ENCODE assay signal across 8 cellular contexts in genomic region chr9:131276107-131276888, GRCh38. TPM values are rescaled to one million over a fixed set of nuclear protein-coding genes. Genes with fewer than 3 reads are reported as not detected.
A peak's percentile ranks its signal among the peaks of the same experiment; 100 is the strongest.
DNase-seq lines count a peak whose midpoint lies in the region; ATAC-seq and TF ChIP-seq lines count a peak whose summit lies in the region.

FAM78A (minus strand) TSS chr9:131276510; CDS start chr9:131276179, 331 bp downstream.

- no peak for TF ChIP-seq POLR2A in thyroid gland (IDR thresholded peaks at IDR 0.05)

- TF ChIP-seq CTCF in choroid plexus epithelial cell (conservative IDR thresholded peaks at IDR 0.05; ENCODE audit: low read depth, low read length) (no peak), lung (IDR thresholded peaks at IDR 0.05; ENCODE audit: control extremely low read depth, extremely low read depth) (no peak), thyroid gland (IDR thresholded peaks at IDR 0.05) (no peak)

- ATAC-seq in lung (ENCODE audit: insufficient read depth, low FRiP score): no peak
- no peak for ATAC-seq in HG02840 (IDR thresholded peaks at IDR 0.05; ENCODE audit: low FRiP score, unreplicated experiment)

- H3K36me3 ChIP-seq in lung (ENCODE audit: control insufficient read depth in 2 of 2, insufficient read depth in 2 of 2, low read length in 2 of 2) (no peaks in the 10 kb centered on the region), thyroid gland (no peaks in the 10 kb centered on the region)

- H3K4me1 ChIP-seq in lung (ENCODE audit: control insufficient read depth in 2 of 2, insufficient read depth in 2 of 2, low read length in 2 of 2) (peaks cover 9 to 11% of the 10 kb centered on the region in 2 donors), thyroid gland (peaks cover 0 to 15% of the 10 kb centered on the region in 2 donors)

- H3K9me3 ChIP-seq in lung (ENCODE audit: control insufficient read depth in 2 of 2, insufficient read depth in 1 of 2, low read length in 1 of 2) (no peaks in the 10 kb centered on the region), thyroid gland (no peaks in the 10 kb centered on the region)

- H3K27ac ChIP-seq in lung (ENCODE audit: low read depth in 1 of 2, low read length in 1 of 2) (peak within 1 kb of the TSS; percentile 78 to 95), thyroid gland (peak within 1 kb of the TSS; percentile 6 to 58 (median 54))

- peak; percentile 20 for DNase-seq in SIG-M5 treated with dmso at 0.1 percent for 504 hours (lab: John Stamatoyannopoulos, UW; ENCODE audit: unreplicated experiment)
- DNase-seq in SIG-M5 (lab: John Stamatoyannopoulos, UW): no peak
- DNase-seq in SKM-1 treated with dmso at 0.1 percent for 144 hours (lab: John Stamatoyannopoulos, UW; ENCODE audit: unreplicated experiment): peak; percentile 67
- DNase-seq in choroid plexus epithelial cell (ENCODE audit: low read depth): peak; percentile 14
- DNase-seq in lung (ENCODE audit: low spot score): peak; percentile 59
- no peak for DNase-seq in thyroid gland
- DNase-seq in NCI-H2171 treated with DMSO at 0.1 percent for 48 hours (lab: John Stamatoyannopoulos, UW): no peak

- H3K27me3 ChIP-seq in lung (ENCODE audit: control insufficient read depth, insufficient read depth) (no peaks in the 10 kb centered on the region), thyroid gland (no peaks in the 10 kb centered on the region)

- peak within 1 kb of the TSS; percentile 46 for H3K4me3 ChIP-seq in choroid plexus epithelial cell (ENCODE audit: low read depth, low read length)
- H3K4me3 ChIP-seq in lung: peak within 1 kb of the TSS; percentile 67
- H3K4me3 ChIP-seq in thyroid gland (replicated peaks in 1 of 3): peak within 1 kb of the TSS; percentile 12 to 60 (median 58)

- WGBS in lung, 2 donors: 2 to 5% methylated on average over 75 of the region's 75 CpGs
- WGBS in thyroid gland, 2 donors: 43 to 44% methylated on average over 17 to 21 of the region's 75 CpGs

- intact Hi-C loops in thyroid gland (cut with DNase I): no loop called here

RNA-seq across cellular contexts. Expression of gene FAM78A, which starts in this region (rescaled TPM):
- total RNA-seq in lung: 10 to 100 TPM in 1 of 2 donors, 1 to 10 TPM in 1; 8.4 to 10.8 TPM
- polyA plus RNA-seq in lung: 1 to 10 TPM; 5.4 to 7.2 TPM
- 1 to 10 TPM; 1.1 to 3.4 (median 1.6) TPM for total RNA-seq in thyroid gland

Comparison
In these comparisons a context has a peak if more than half of its experiments do, and no peak if none do; other contexts are left out.
1. DNase-seq: peak in SIG-M5 treated with dmso at 0.1 percent for 504 hours (single experiment), SKM-1 treated with dmso at 0.1 percent for 144 hours (single experiment), choroid plexus epithelial cell (single experiment) and lung (single experiment); none in SIG-M5 (single experiment), thyroid gland (0 of 2) and NCI-H2171 treated with DMSO at 0.1 percent for 48 hours (single experiment).
2. Peak in every context shown above with its lines, with median percentiles within 50 percentile points of each other: H3K4me3 ChIP-seq.